1 cellular context compared by ENCODE assay signal in the genomic region with DNA sequence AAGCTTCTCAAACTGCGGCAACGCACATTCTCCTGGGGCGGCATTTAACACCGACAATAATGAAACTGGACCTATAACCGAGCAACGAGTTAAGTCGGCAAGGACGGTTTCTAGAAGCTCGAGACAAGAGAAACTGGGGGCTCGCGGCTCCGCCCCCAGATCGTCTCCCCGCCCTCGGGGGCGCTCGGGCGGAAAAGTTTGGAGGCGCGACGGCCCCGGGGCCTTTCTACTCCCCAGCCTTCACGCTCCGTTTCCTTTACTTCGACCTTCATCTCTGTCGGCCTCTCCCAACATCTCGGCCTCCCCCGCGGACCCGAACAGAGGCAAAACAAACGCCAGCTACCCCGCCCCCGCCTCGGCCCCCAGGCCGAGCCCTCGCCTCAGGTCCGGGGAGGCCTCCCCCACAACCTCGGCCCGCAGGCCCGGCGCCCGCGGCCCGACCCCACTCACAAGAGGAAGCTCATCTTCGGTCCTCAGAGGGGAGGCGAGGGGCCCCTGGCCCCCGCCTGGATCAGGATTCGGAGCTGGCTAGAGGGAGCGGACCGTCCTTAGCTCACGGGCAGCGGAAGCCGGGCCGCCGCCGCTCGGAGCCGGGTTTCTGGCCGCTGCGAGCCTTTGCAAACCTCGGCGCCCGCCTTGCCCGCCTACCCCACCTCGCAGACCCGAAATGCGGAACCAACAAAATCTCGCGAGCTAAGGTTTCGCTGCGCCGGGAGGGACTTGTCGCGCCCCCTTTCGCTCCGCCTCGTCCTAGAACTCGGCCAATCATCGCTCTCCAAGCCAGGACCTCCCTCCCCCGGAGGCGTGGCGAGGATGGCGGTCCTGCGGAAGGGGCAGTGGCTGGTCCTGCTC.
TF ChIP-seq lines count a peak whose summit lies in the region.

A gene (minus strand): TSS at position 669 of the 852 bp plus-strand sequence. CDS start 205 bp downstream, at position 464.

TF ChIP-seq in HepG2, 621 proteins besides CTCF, POLR2A, EP300 and RAD21 (continued from another document and continues in another):
- TF ChIP-seq, protein P1, sequence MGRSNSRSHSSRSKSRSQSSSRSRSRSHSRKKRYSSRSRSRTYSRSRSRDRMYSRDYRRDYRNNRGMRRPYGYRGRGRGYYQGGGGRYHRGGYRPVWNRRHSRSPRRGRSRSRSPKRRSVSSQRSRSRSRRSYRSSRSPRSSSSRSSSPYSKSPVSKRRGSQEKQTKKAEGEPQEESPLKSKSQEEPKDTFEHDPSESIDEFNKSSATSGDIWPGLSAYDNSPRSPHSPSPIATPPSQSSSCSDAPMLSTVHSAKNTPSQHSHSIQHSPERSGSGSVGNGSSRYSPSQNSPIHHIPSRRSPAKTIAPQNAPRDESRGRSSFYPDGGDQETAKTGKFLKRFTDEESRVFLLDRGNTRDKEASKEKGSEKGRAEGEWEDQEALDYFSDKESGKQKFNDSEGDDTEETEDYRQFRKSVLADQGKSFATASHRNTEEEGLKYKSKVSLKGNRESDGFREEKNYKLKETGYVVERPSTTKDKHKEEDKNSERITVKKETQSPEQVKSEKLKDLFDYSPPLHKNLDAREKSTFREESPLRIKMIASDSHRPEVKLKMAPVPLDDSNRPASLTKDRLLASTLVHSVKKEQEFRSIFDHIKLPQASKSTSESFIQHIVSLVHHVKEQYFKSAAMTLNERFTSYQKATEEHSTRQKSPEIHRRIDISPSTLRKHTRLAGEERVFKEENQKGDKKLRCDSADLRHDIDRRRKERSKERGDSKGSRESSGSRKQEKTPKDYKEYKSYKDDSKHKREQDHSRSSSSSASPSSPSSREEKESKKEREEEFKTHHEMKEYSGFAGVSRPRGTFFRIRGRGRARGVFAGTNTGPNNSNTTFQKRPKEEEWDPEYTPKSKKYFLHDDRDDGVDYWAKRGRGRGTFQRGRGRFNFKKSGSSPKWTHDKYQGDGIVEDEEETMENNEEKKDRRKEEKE (IDR thresholded peaks at IDR 0.05) = no peak
- TF ChIP-seq MYNN (CRISPR knock-in tag; IDR thresholded peaks at IDR 0.05; ENCODE audit: low read depth) (peak; percentile 52; the same call in 1 of the 2 replicates), ZNF543 (CRISPR knock-in tag; IDR thresholded peaks at IDR 0.05) (0 out of 2 replicates have a peak, but pooled peaks have one; percentile 61), RORA (CRISPR knock-in tag; IDR thresholded peaks at IDR 0.05) (no peak), ZFY (CRISPR knock-in tag; IDR thresholded peaks at IDR 0.05) (peak; percentile 99), ZNF549 (CRISPR knock-in tag; IDR thresholded peaks at IDR 0.05) (no peak), FOXA1 (IDR thresholded peaks at IDR 0.05) (no peak), FOXA1 (CRISPR knock-in tag; IDR thresholded peaks at IDR 0.05) (peak; percentile 4; the same call in 1 of the 2 replicates), SALL1 (CRISPR knock-in tag; IDR thresholded peaks at IDR 0.05) (peak; percentile 68; the same call in 1 of the 2 replicates), HNRNPK (IDR thresholded peaks at IDR 0.05; ENCODE audit: low read depth, low read length, poor library complexity, severe bottlenecking) (peak; percentile 70), ZNF619 (CRISPR knock-in tag; IDR thresholded peaks at IDR 0.05) (no peak; the same call in 1 of the 2 replicates), FOXM1 (CRISPR knock-in tag; IDR thresholded peaks at IDR 0.05) (no peak), ZNF891 (CRISPR knock-in tag; IDR thresholded peaks at IDR 0.05) (no peak), ZMYM2 (CRISPR knock-in tag; IDR thresholded peaks at IDR 0.05) (no peak), STAG1 (CRISPR knock-in tag; IDR thresholded peaks at IDR 0.05) (no peak), HOXA9 (CRISPR knock-in tag; IDR thresholded peaks at IDR 0.05; ENCODE audit: borderline replicate concordance) (no peak), ZNF484 (CRISPR knock-in tag; IDR thresholded peaks at IDR 0.05; ENCODE audit: borderline replicate concordance, low read depth) (no peak), ZMAT3 (CRISPR knock-in tag; conservative IDR thresholded peaks at IDR 0.05) (peak; percentile 36; the same call in 1 of the 2 replicates), KLF15 (CRISPR knock-in tag; IDR thresholded peaks at IDR 0.05; ENCODE audit: borderline replicate concordance) (no peak), ZFP37 (CRISPR knock-in tag; IDR thresholded peaks at IDR 0.05; ENCODE audit: borderline replicate concordance) (0 out of 2 replicates have a peak, but pooled peaks have one; percentile 19), HNF4G (IDR thresholded peaks at IDR 0.05; ENCODE audit: borderline replicate concordance, low read depth, low read length) (no peak), HNF4G (CRISPR knock-in tag; IDR thresholded peaks at IDR 0.05; ENCODE audit: borderline replicate concordance, low read depth) (no peak), TEAD3 (CRISPR knock-in tag; optimal IDR thresholded peaks at IDR 0.05; ENCODE audit: borderline replicate concordance) (peak; percentile 94), NKX3-1 (CRISPR knock-in tag; IDR thresholded peaks at IDR 0.05) (peak; percentile 68; the same call in 1 of the 2 replicates), THAP11 (CRISPR knock-in tag; IDR thresholded peaks at IDR 0.05) (peak; percentile 84), STAT5B (CRISPR knock-in tag; IDR thresholded peaks at IDR 0.05) (no peak; the same call in 1 of the 2 replicates), MEIS1 (CRISPR knock-in tag; IDR thresholded peaks at IDR 0.05; ENCODE audit: borderline replicate concordance) (no peak), BHLHE40 (IDR thresholded peaks at IDR 0.05; ENCODE audit: low read length) (no peak), ZNF644 (CRISPR knock-in tag; IDR thresholded peaks at IDR 0.05; ENCODE audit: low read depth) (0 out of 2 replicates have a peak, but pooled peaks have one; percentile 6)
- TF ChIP-seq, protein P2, sequence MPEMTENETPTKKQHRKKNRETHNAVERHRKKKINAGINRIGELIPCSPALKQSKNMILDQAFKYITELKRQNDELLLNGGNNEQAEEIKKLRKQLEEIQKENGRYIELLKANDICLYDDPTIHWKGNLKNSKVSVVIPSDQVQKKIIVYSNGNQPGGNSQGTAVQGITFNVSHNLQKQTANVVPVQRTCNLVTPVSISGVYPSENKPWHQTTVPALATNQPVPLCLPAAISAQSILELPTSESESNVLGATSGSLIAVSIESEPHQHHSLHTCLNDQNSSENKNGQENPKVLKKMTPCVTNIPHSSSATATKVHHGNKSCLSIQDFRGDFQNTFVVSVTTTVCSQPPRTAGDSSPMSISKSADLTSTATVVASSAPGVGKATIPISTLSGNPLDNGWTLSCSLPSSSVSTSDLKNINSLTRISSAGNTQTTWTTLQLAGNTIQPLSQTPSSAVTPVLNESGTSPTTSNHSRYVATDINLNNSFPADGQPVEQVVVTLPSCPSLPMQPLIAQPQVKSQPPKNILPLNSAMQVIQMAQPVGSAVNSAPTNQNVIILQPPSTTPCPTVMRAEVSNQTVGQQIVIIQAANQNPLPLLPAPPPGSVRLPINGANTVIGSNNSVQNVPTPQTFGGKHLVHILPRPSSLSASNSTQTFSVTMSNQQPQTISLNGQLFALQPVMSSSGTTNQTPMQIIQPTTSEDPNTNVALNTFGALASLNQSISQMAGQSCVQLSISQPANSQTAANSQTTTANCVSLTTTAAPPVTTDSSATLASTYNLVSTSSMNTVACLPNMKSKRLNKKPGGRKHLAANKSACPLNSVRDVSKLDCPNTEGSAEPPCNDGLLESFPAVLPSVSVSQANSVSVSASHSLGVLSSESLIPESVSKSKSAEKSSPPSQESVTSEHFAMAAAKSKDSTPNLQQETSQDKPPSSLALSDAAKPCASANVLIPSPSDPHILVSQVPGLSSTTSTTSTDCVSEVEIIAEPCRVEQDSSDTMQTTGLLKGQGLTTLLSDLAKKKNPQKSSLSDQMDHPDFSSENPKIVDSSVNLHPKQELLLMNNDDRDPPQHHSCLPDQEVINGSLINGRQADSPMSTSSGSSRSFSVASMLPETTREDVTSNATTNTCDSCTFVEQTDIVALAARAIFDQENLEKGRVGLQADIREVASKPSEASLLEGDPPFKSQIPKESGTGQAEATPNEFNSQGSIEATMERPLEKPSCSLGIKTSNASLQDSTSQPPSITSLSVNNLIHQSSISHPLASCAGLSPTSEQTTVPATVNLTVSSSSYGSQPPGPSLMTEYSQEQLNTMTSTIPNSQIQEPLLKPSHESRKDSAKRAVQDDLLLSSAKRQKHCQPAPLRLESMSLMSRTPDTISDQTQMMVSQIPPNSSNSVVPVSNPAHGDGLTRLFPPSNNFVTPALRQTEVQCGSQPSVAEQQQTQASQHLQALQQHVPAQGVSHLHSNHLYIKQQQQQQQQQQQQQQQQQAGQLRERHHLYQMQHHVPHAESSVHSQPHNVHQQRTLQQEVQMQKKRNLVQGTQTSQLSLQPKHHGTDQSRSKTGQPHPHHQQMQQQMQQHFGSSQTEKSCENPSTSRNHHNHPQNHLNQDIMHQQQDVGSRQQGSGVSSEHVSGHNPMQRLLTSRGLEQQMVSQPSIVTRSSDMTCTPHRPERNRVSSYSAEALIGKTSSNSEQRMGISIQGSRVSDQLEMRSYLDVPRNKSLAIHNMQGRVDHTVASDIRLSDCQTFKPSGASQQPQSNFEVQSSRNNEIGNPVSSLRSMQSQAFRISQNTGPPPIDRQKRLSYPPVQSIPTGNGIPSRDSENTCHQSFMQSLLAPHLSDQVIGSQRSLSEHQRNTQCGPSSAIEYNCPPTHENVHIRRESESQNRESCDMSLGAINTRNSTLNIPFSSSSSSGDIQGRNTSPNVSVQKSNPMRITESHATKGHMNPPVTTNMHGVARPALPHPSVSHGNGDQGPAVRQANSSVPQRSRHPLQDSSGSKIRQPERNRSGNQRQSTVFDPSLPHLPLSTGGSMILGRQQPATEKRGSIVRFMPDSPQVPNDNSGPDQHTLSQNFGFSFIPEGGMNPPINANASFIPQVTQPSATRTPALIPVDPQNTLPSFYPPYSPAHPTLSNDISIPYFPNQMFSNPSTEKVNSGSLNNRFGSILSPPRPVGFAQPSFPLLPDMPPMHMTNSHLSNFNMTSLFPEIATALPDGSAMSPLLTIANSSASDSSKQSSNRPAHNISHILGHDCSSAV (CRISPR knock-in tag; IDR thresholded peaks at IDR 0.05; ENCODE audit: borderline replicate concordance) = 0 out of 2 replicates have a peak, but pooled peaks have one; percentile 40
- TF ChIP-seq, protein P3, sequence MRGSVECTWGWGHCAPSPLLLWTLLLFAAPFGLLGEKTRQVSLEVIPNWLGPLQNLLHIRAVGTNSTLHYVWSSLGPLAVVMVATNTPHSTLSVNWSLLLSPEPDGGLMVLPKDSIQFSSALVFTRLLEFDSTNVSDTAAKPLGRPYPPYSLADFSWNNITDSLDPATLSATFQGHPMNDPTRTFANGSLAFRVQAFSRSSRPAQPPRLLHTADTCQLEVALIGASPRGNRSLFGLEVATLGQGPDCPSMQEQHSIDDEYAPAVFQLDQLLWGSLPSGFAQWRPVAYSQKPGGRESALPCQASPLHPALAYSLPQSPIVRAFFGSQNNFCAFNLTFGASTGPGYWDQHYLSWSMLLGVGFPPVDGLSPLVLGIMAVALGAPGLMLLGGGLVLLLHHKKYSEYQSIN (CRISPR knock-in tag; IDR thresholded peaks at IDR 0.05; ENCODE audit: borderline replicate concordance) = no peak
- TF ChIP-seq, protein P4, sequence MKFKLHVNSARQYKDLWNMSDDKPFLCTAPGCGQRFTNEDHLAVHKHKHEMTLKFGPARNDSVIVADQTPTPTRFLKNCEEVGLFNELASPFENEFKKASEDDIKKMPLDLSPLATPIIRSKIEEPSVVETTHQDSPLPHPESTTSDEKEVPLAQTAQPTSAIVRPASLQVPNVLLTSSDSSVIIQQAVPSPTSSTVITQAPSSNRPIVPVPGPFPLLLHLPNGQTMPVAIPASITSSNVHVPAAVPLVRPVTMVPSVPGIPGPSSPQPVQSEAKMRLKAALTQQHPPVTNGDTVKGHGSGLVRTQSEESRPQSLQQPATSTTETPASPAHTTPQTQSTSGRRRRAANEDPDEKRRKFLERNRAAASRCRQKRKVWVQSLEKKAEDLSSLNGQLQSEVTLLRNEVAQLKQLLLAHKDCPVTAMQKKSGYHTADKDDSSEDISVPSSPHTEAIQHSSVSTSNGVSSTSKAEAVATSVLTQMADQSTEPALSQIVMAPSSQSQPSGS (CRISPR knock-in tag; IDR thresholded peaks at IDR 0.05) = peak; percentile 13; the same call in 1 of the 2 replicates
- TF ChIP-seq, protein P5, sequence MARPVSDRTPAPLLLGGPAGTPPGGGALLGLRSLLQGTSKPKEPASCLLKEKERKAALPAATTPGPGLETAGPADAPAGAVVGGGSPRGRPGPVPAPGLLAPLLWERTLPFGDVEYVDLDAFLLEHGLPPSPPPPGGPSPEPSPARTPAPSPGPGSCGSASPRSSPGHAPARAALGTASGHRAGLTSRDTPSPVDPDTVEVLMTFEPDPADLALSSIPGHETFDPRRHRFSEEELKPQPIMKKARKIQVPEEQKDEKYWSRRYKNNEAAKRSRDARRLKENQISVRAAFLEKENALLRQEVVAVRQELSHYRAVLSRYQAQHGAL (CRISPR knock-in tag; IDR thresholded peaks at IDR 0.05; ENCODE audit: not compliant biosample characterization) = no peak
- TF ChIP-seq, protein P6, sequence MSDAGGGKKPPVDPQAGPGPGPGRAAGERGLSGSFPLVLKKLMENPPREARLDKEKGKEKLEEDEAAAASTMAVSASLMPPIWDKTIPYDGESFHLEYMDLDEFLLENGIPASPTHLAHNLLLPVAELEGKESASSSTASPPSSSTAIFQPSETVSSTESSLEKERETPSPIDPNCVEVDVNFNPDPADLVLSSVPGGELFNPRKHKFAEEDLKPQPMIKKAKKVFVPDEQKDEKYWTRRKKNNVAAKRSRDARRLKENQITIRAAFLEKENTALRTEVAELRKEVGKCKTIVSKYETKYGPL (CRISPR knock-in tag; IDR thresholded peaks at IDR 0.05) = no peak
- TF ChIP-seq, protein P7, sequence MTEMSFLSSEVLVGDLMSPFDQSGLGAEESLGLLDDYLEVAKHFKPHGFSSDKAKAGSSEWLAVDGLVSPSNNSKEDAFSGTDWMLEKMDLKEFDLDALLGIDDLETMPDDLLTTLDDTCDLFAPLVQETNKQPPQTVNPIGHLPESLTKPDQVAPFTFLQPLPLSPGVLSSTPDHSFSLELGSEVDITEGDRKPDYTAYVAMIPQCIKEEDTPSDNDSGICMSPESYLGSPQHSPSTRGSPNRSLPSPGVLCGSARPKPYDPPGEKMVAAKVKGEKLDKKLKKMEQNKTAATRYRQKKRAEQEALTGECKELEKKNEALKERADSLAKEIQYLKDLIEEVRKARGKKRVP (CRISPR knock-in tag; IDR thresholded peaks at IDR 0.05) = peak in 1 of 2 experiments; percentile 5; a peak in 1 of 4 replicates
- TF ChIP-seq, protein P8, sequence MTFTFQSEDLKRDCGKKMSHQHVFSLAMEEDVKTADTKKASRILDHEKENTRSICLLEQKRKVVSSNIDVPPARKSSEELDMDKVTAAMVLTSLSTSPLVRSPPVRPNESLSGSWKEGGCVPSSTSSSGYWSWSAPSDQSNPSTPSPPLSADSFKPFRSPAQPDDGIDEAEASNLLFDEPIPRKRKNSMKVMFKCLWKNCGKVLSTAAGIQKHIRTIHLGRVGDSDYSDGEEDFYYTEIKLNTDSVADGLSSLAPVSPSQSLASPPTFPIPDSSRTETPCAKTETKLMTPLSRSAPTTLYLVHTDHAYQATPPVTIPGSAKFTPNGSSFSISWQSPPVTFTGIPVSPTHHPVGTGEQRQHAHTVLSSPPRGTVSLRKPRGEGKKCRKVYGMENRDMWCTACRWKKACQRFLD (CRISPR knock-in tag; IDR thresholded peaks at IDR 0.05; ENCODE audit: borderline replicate concordance) = 0 out of 2 replicates have a peak, but pooled peaks have one; percentile 39
- TF ChIP-seq, protein P9, sequence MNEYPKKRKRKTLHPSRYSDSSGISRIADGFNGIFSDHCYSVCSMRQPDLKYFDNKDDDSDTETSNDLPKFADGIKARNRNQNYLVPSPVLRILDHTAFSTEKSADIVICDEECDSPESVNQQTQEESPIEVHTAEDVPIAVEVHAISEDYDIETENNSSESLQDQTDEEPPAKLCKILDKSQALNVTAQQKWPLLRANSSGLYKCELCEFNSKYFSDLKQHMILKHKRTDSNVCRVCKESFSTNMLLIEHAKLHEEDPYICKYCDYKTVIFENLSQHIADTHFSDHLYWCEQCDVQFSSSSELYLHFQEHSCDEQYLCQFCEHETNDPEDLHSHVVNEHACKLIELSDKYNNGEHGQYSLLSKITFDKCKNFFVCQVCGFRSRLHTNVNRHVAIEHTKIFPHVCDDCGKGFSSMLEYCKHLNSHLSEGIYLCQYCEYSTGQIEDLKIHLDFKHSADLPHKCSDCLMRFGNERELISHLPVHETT (CRISPR knock-in tag; conservative IDR thresholded peaks at IDR 0.05) = no peak
